ENCODE assay signal across 1 cellular context in genomic region chr10:102644646-102645387, GRCh38.
TF ChIP-seq lines count a peak whose summit lies in the region.

No MANE protein-coding gene starts in this region.

TF ChIP-seq in HepG2, 621 proteins besides CTCF, POLR2A, EP300 and RAD21 (continued from another document and continues in another):
- TF ChIP-seq, protein P1, sequence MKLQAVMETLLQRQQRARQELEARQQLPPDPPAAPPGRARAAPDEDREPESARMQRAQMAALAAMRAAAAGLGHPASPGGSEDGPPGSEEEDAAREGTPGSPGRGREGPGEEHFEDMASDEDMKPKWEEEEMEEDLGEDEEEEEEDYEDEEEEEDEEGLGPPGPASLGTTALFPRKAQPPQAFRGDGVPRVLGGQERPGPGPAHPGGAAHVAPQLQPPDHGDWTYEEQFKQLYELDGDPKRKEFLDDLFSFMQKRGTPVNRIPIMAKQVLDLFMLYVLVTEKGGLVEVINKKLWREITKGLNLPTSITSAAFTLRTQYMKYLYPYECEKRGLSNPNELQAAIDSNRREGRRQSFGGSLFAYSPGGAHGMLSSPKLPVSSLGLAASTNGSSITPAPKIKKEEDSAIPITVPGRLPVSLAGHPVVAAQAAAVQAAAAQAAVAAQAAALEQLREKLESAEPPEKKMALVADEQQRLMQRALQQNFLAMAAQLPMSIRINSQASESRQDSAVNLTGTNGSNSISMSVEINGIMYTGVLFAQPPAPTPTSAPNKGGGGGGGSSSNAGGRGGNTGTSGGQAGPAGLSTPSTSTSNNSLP (IDR thresholded peaks at IDR 0.05; ENCODE audit: low read depth, low read length): no peak
- peak; percentile 46 for TF ChIP-seq RBM39 (IDR thresholded peaks at IDR 0.05; ENCODE audit: low read depth, low read length, poor library complexity, severe bottlenecking)
- 0 out of 2 replicates have a peak, but pooled peaks have one; percentile 53 for TF ChIP-seq ZBTB46 (CRISPR knock-in tag; IDR thresholded peaks at IDR 0.05; ENCODE audit: borderline replicate concordance)
- no peak for TF ChIP-seq IKZF1 (IDR thresholded peaks at IDR 0.05)
- TF ChIP-seq ZNF496 (CRISPR knock-in tag; IDR thresholded peaks at IDR 0.05; ENCODE audit: insufficient replicate concordance): no peak
- peak; percentile 85 for TF ChIP-seq PHF8 (CRISPR knock-in tag; IDR thresholded peaks at IDR 0.05)
- no peak for TF ChIP-seq RFX5 (IDR thresholded peaks at IDR 0.05; ENCODE audit: low read depth, low read length)
- TF ChIP-seq SNRNP70 (IDR thresholded peaks at IDR 0.05; ENCODE audit: low read depth, low read length): no peak
- TF ChIP-seq ZNF530 (CRISPR knock-in tag; IDR thresholded peaks at IDR 0.05; ENCODE audit: low read depth): peak; percentile 72; the same call in 1 of the 2 replicates
- peak; percentile 95 for TF ChIP-seq IKZF4 (CRISPR knock-in tag; IDR thresholded peaks at IDR 0.05; ENCODE audit: borderline replicate concordance, low read depth, not compliant biosample characterization)
- TF ChIP-seq ZNF576 (CRISPR knock-in tag; IDR thresholded peaks at IDR 0.05): no peak
- TF ChIP-seq DNMT1 (CRISPR knock-in tag; IDR thresholded peaks at IDR 0.05): peak; percentile 83; the same call in 1 of the 2 replicates
- TF ChIP-seq ZNF577 (CRISPR knock-in tag; IDR thresholded peaks at IDR 0.05; ENCODE audit: borderline replicate concordance, low read depth): 0 out of 2 replicates have a peak, but pooled peaks have one; percentile 50
- TF ChIP-seq ZHX2 (IDR thresholded peaks at IDR 0.05; ENCODE audit: low read depth): no peak
- TF ChIP-seq ZHX2 (CRISPR knock-in tag; IDR thresholded peaks at IDR 0.05; ENCODE audit: borderline replicate concordance): peak; percentile 67; the same call in 1 of the 2 replicates
- peak; percentile 88 for TF ChIP-seq AGO2 (optimal IDR thresholded peaks at IDR 0.05; ENCODE audit: low read depth, low read length)
- TF ChIP-seq, protein P2, sequence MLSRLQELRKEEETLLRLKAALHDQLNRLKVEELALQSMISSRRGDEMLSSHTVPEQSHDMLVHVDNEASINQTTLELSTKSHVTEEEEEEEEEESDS (CRISPR knock-in tag; IDR thresholded peaks at IDR 0.05; ENCODE audit: borderline replicate concordance): no peak
- no peak for TF ChIP-seq FOXP1 (IDR thresholded peaks at IDR 0.05)
- no peak for TF ChIP-seq FOXP1 (CRISPR knock-in tag; IDR thresholded peaks at IDR 0.05)
- TF ChIP-seq E2F2 (CRISPR knock-in tag; IDR thresholded peaks at IDR 0.05; ENCODE audit: borderline replicate concordance): no peak
- no peak for TF ChIP-seq NR2F6 (IDR thresholded peaks at IDR 0.05)
- TF ChIP-seq NR2F6 (CRISPR knock-in tag; IDR thresholded peaks at IDR 0.05): peak; percentile 67; the same call in 1 of the 2 replicates
- TF ChIP-seq ZNF724P (CRISPR knock-in tag; IDR thresholded peaks at IDR 0.05; ENCODE audit: borderline replicate concordance): peak; percentile 83; the same call in 1 of the 2 replicates
- no peak for TF ChIP-seq PLRG1 (conservative IDR thresholded peaks at IDR 0.05)
- peak; percentile 47 for TF ChIP-seq SKI (IDR thresholded peaks at IDR 0.05; ENCODE audit: partially characterized antibody)
- TF ChIP-seq MTA1 (CRISPR knock-in tag; IDR thresholded peaks at IDR 0.05; ENCODE audit: borderline replicate concordance): peak; percentile 83; the same call in 1 of the 2 replicates
- peak; percentile 98 for TF ChIP-seq ZNF883 (CRISPR knock-in tag; IDR thresholded peaks at IDR 0.05; ENCODE audit: not compliant biosample characterization)
- peak; percentile 48; the same call in 1 of the 2 replicates for TF ChIP-seq ZNF703 (CRISPR knock-in tag; IDR thresholded peaks at IDR 0.05; ENCODE audit: borderline replicate concordance)
- TF ChIP-seq NR2F2 (IDR thresholded peaks at IDR 0.05; ENCODE audit: borderline replicate concordance, low read depth): no peak; the same call in 1 of the 2 replicates
- TF ChIP-seq ZBTB3 (CRISPR knock-in tag; IDR thresholded peaks at IDR 0.05; ENCODE audit: borderline replicate concordance, low read depth): peak; percentile 77
- TF ChIP-seq NKX3-1 (CRISPR knock-in tag; IDR thresholded peaks at IDR 0.05): peak; percentile 82
- TF ChIP-seq CBX1 (IDR thresholded peaks at IDR 0.05; ENCODE audit: low read depth): peak; percentile 58
- TF ChIP-seq, protein P3, sequence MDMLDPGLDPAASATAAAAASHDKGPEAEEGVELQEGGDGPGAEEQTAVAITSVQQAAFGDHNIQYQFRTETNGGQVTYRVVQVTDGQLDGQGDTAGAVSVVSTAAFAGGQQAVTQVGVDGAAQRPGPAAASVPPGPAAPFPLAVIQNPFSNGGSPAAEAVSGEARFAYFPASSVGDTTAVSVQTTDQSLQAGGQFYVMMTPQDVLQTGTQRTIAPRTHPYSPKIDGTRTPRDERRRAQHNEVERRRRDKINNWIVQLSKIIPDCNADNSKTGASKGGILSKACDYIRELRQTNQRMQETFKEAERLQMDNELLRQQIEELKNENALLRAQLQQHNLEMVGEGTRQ (IDR thresholded peaks at IDR 0.05; ENCODE audit: low read depth, low read length): no peak
- TF ChIP-seq, protein P3 (CRISPR knock-in tag; IDR thresholded peaks at IDR 0.05; ENCODE audit: borderline replicate concordance): no peak
- TF ChIP-seq, protein P4, sequence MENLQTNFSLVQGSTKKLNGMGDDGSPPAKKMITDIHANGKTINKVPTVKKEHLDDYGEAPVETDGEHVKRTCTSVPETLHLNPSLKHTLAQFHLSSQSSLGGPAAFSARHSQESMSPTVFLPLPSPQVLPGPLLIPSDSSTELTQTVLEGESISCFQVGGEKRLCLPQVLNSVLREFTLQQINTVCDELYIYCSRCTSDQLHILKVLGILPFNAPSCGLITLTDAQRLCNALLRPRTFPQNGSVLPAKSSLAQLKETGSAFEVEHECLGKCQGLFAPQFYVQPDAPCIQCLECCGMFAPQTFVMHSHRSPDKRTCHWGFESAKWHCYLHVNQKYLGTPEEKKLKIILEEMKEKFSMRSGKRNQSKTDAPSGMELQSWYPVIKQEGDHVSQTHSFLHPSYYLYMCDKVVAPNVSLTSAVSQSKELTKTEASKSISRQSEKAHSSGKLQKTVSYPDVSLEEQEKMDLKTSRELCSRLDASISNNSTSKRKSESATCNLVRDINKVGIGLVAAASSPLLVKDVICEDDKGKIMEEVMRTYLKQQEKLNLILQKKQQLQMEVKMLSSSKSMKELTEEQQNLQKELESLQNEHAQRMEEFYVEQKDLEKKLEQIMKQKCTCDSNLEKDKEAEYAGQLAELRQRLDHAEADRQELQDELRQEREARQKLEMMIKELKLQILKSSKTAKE (CRISPR knock-in tag; IDR thresholded peaks at IDR 0.05; ENCODE audit: borderline replicate concordance): peak; percentile 57; the same call in 1 of the 2 replicates
- no peak for TF ChIP-seq SRSF9 (IDR thresholded peaks at IDR 0.05; ENCODE audit: borderline replicate concordance, insufficient read depth, low read depth, low read length, poor library complexity, severe bottlenecking)
- peak; percentile 9; the same call in 1 of the 2 replicates for TF ChIP-seq DR1 (CRISPR knock-in tag; IDR thresholded peaks at IDR 0.05)
- TF ChIP-seq, protein P5, sequence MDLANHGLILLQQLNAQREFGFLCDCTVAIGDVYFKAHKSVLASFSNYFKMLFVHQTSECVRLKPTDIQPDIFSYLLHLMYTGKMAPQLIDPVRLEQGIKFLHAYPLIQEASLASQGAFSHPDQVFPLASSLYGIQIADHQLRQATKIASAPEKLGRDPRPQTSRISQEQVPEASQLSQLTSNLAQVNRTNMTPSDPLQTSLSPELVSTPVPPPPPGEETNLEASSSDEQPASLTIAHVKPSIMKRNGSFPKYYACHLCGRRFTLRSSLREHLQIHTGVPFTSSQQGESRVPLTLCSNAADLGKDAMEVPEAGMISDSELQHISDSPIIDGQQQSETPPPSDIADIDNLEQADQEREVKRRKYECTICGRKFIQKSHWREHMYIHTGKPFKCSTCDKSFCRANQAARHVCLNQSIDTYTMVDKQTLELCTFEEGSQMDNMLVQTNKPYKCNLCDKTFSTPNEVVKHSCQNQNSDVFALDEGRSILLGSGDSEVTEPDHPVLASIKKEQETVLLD (CRISPR knock-in tag; IDR thresholded peaks at IDR 0.05; ENCODE audit: low read depth): peak; percentile 76
- peak; percentile 75; the same call in 1 of the 2 replicates for TF ChIP-seq ZNF331 (CRISPR knock-in tag; IDR thresholded peaks at IDR 0.05)
- TF ChIP-seq ZC3H13 (CRISPR knock-in tag; IDR thresholded peaks at IDR 0.05): peak; percentile 99
- TF ChIP-seq TOE1 (CRISPR knock-in tag; IDR thresholded peaks at IDR 0.05): peak; percentile 23; the same call in 1 of the 2 replicates
- TF ChIP-seq EEA1 (CRISPR knock-in tag; IDR thresholded peaks at IDR 0.05; ENCODE audit: borderline replicate concordance): peak; percentile 23
- 0 out of 2 replicates have a peak, but pooled peaks have one; percentile 20 for TF ChIP-seq ZNF597 (CRISPR knock-in tag; IDR thresholded peaks at IDR 0.05)
